17 cellular contexts compared by ENCODE assay signal in the genomic region with DNA sequence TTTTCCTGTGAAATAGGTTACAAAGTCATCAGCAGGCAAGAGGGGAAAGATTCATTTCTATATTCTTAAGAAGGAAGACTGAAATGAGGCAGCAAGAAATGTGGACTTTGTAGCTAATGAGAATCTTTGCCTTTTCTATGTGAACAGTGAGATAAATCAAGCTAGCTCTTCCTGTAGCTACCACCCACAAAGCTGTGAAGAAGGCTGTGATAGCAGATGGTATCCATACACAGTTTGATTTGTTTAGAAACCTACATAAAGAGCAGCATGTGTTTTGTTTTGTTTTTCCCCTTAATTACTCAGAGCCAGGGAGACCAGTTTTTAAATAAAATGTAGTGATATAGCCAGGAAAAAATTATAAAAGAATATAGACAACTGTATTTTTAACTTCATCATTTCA.
"Had no signal": no experiment of that assay in that cellular context is flagged by ENCODE, and none has a peak within 500 bp of the region (broad histone marks: within the 10 kb centered on the region; RNA-seq: fewer than 3 reads in every experiment).

No MANE protein-coding gene starts in this region.

- H3K9me3 Mint-ChIP-seq: natural killer cell treated with Interleukin-12 subunit alpha and Interleukin-12 subunit beta and Interleukin-15 and Interleukin-18, amount 100 ng/mL, for 72 hours; T-helper 2 cell treated with Interferon-gamma antibody and Interleukin-4, amounts not matched to agents 5 μg/mL and 100 μg/mL, for 36 hours had no signal

- H3K27ac Mint-ChIP-seq: activated CD4-positive, alpha-beta T cell treated with anti-CD3 and anti-CD28 coated beads for 36 hours; activated naive CD8-positive, alpha-beta T cell; natural killer cell treated with Interleukin-12 subunit alpha and Interleukin-12 subunit beta and Interleukin-15 and Interleukin-18, amount 100 ng/mL, for 72 hours; T-helper 2 cell treated with Interferon-gamma antibody and Interleukin-4, amounts not matched to agents 5 μg/mL and 100 μg/mL, for 36 hours had no signal

- DNase-seq: activated CD4-positive, alpha-beta T cell treated with anti-CD3 and anti-CD28 coated beads for 36 hours; activated CD4-positive, alpha-beta T cell treated with anti-CD3 and anti-CD28 coated beads, Interleukin-2, amount 50 U/mL, for 48 hours; activated T-cell treated with anti-CD3 and anti-CD28 coated beads for 4 hours; dermis blood vessel endothelial cell; effector memory CD4-positive, alpha-beta T cell; heart right ventricle; immature natural killer cell; mesenchymal stem cell; nucleus accumbens; posterior cingulate gyrus; sigmoid colon; stimulated activated CD4-positive, alpha-beta T cell treated with anti-CD3 and anti-CD28 coated beads, Interleukin-4, amount 100 ng/mL, for 4 hours; stimulated activated naive CD4-positive, alpha-beta T cell; thyroid gland had no signal

- H3K27me3 Mint-ChIP-seq: activated CD4-positive, alpha-beta T cell treated with anti-CD3 and anti-CD28 coated beads for 36 hours; activated naive CD8-positive, alpha-beta T cell had no signal

- H3K4me3 Mint-ChIP-seq: activated CD4-positive, alpha-beta T cell treated with anti-CD3 and anti-CD28 coated beads for 36 hours; activated naive CD8-positive, alpha-beta T cell; immature natural killer cell; natural killer cell treated with Interleukin-12 subunit alpha and Interleukin-12 subunit beta and Interleukin-15 and Interleukin-18, amount 100 ng/mL, for 72 hours; T-helper 2 cell treated with Interferon-gamma antibody and Interleukin-4, amounts not matched to agents 5 μg/mL and 100 μg/mL, for 36 hours had no signal

- H3K36me3 Mint-ChIP-seq: activated naive CD8-positive, alpha-beta T cell; immature natural killer cell; natural killer cell treated with Interleukin-12 subunit alpha and Interleukin-12 subunit beta and Interleukin-15 and Interleukin-18, amount 100 ng/mL, for 72 hours had no signal

- ATAC-seq: heart right ventricle; natural killer cell treated with Interleukin-12 subunit alpha and Interleukin-12 subunit beta and Interleukin-15 and Interleukin-18, amount 100 ng/mL, for 72 hours had no signal
